ENCODE assay signal across 23 cellular contexts in genomic region chr12:119842380-119842779, GRCh38.
"Had no signal": no experiment of that assay in that cellular context is flagged by ENCODE, and none has a peak within 500 bp of the region (broad histone marks: within the 10 kb centered on the region; RNA-seq: fewer than 3 reads in every experiment).

No MANE protein-coding gene starts in this region.

- H3K4me3 ChIP-seq: coronary artery, esophagus squamous epithelium, hepatocyte, left lung, prostate gland, right atrium auricular region, sigmoid colon, stomach, testis, tibial artery, upper lobe of left lung had no signal

- H3K36me3 ChIP-seq: left lung, prostate gland, right atrium auricular region, sigmoid colon, stomach, tibial artery, upper lobe of left lung had no signal

- H3K27me3 ChIP-seq: esophagus squamous epithelium, hepatocyte, left lung, neutrophil, right atrium auricular region, sigmoid colon, stomach, testis, tibial artery, upper lobe of left lung had no signal

- H2AFZ ChIP-seq: hepatocyte had no signal

- H3K4me2 ChIP-seq: hepatocyte had no signal

- H3K27ac ChIP-seq: coronary artery, esophagus squamous epithelium, hepatocyte, left lung, neutrophil, parathyroid adenoma, prostate gland, right atrium auricular region, stomach, testis, tibial artery, upper lobe of left lung had no signal

- DNase-seq: effector memory CD4-positive, alpha-beta T cell; erythroblast; esophagus squamous epithelium; kidney; left lung; mesendoderm; naive thymus-derived CD8-positive, alpha-beta T cell; sigmoid colon; stimulated activated CD4-positive, alpha-beta T cell treated with anti-CD3 and anti-CD28 coated beads, Interleukin-2, amount 100 ng/mL, for 24 hours; stimulated activated CD4-positive, alpha-beta T cell treated with anti-CD3 and anti-CD28 coated beads, Interleukin-4, amount 100 ng/mL, for 24 hours; stimulated activated naive CD4-positive, alpha-beta T cell treated with Interleukin-2 at 50 U/mL for 16 hours; stomach; tibial artery had no signal

- H3K9ac ChIP-seq: parathyroid adenoma had no signal

- H3K4me1 ChIP-seq: esophagus squamous epithelium, left lung, parathyroid adenoma, prostate gland, right atrium auricular region, sigmoid colon, stomach, testis, tibial artery, upper lobe of left lung had no signal

- H3K79me2 ChIP-seq: hepatocyte, parathyroid adenoma had no signal

- FAIRE-seq: frontal cortex, kidney, urothelium cell line had no signal

- H3K9me3 ChIP-seq: left lung, neutrophil, prostate gland, sigmoid colon, testis, upper lobe of left lung had no signal
